17 cellular contexts compared by ENCODE assay signal in the genomic region with DNA sequence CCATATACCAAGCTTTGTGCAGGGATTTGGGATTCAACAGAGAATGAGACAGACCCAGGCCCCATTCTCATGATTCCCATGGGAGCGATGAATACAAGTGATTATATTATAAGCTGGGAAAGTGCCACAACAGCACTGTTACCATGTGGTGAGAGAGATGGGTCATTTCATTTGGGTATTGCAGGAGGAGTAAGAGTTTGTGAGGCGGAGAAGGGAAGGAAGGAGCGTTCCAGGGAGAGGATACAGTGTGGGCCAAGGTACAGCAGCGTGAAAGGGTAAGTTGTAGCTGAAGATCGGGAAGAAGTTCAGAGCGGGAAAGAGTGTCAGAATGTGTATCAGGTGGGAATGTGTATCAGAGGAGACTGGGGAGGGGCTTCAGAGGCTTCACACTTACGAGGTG.
"Had no signal": no experiment of that assay in that cellular context is flagged by ENCODE, and none has a peak within 500 bp of the region (broad histone marks: within the 10 kb centered on the region; RNA-seq: fewer than 3 reads in every experiment).

No MANE protein-coding gene starts in this region.

- H3K9me3 Mint-ChIP-seq: nephron progenitor cell had no signal

- H3K27me3 ChIP-seq: breast epithelium, thyroid gland, vagina had no signal

- H3K9me3 ChIP-seq: breast epithelium, heart right ventricle, thyroid gland, vagina had no signal

- H3K27ac Mint-ChIP-seq: nephron progenitor cell had no signal

- H3K27ac ChIP-seq: breast epithelium, heart right ventricle, thyroid gland, vagina, VCaP had no signal

- H3K4me1 ChIP-seq: breast epithelium, heart right ventricle had no signal

- H3K36me3 ChIP-seq: breast epithelium, heart right ventricle, thyroid gland, vagina had no signal

- H3K4me3 ChIP-seq: breast epithelium, heart right ventricle, thyroid gland, vagina had no signal

- DNase-seq: activated CD4-positive, CD25-positive, alpha-beta regulatory T cell treated with anti-CD3 and anti-CD28 coated beads, Interleukin-2, amount 50 U/mL, for 72 hours; activated CD8-positive, alpha-beta memory T cell treated with anti-CD3 and anti-CD28 coated beads for 24 hours; activated CD8-positive, alpha-beta memory T cell treated with anti-CD3 and anti-CD28 coated beads, Interleukin-2, amount 50 U/mL, for 48 hours; activated effector memory CD4-positive, alpha-beta T cell treated with Interleukin-2 at 50 U/mL for 16 hours; activated naive CD4-positive, alpha-beta T cell treated with anti-CD3 and anti-CD28 coated beads, Interleukin-2, amount 50 U/mL, for 16 hours; effector CD4-positive, alpha-beta T cell; heart right ventricle; nephron progenitor cell; retina; stimulated activated CD4-positive, alpha-beta T cell treated with anti-CD3 and anti-CD28 coated beads, Interleukin-12 subunit alpha, Interleukin-12 subunit beta, amount 100 ng/mL, for 4 hours; stimulated activated CD4-positive, alpha-beta T cell treated with anti-CD3 and anti-CD28 coated beads, Interleukin-1b, Interleukin-23, amount 100 ng/mL, for 48 hours; stimulated activated CD8-positive, alpha-beta memory T cell treated with anti-CD3 and anti-CD28 coated beads, Interleukin-4, amount 100 ng/mL, for 48 hours; T-helper 2 cell had no signal
